ENCODE assay signal across 8 cellular contexts in genomic region chr5:73451218-73452130, GRCh38. TPM values are rescaled to one million over a fixed set of nuclear protein-coding genes. Genes with fewer than 3 reads are reported as not detected.
A peak's percentile ranks its signal among the peaks of the same experiment; 100 is the strongest.
DNase-seq lines count a peak whose midpoint lies in the region; ATAC-seq lines count a peak whose summit lies in the region.

No MANE protein-coding gene starts in this region.

- H3K18ac ChIP-seq in mesendoderm (ENCODE audit: low read length) = no peak overlapping the region

- H2BK5ac ChIP-seq in mesendoderm (ENCODE audit: low read length) = no peak overlapping the region

- no peak overlapping the region for H3K4me3 Mint-ChIP-seq in stimulated activated effector memory CD8-positive, alpha-beta T cell treated with anti-CD3 and anti-CD28 coated beads, Interleukin-12 subunit alpha, Interleukin-12 subunit beta, amount 100 ng/mL, for 72 hours

- H3K27me3 ChIP-seq in mesendoderm (ENCODE audit: insufficient read depth, low read length, poor library complexity) = peaks cover 38% of the 10 kb centered on the region

- no peaks in the 10 kb centered on the region for H3K9me3 Mint-ChIP-seq in stimulated activated effector memory CD8-positive, alpha-beta T cell treated with anti-CD3 and anti-CD28 coated beads, Interleukin-12 subunit alpha, Interleukin-12 subunit beta, amount 100 ng/mL, for 72 hours

- H3K4me3 ChIP-seq in mesendoderm (ENCODE audit: low read length) = no peak overlapping the region

- no peak overlapping the region for H2AK5ac ChIP-seq in mesendoderm (ENCODE audit: low read length)

- no peaks in the 10 kb centered on the region for H3K79me2 ChIP-seq in mesendoderm (ENCODE audit: control insufficient read depth, insufficient read depth, low read length)

- H2BK15ac ChIP-seq in mesendoderm (replicated peaks; ENCODE audit: low read depth) = no peak overlapping the region

- H3K36me3 ChIP-seq in mesendoderm (ENCODE audit: control insufficient read depth, insufficient read depth, low read length) = no peaks in the 10 kb centered on the region

- H3K9ac ChIP-seq in mesendoderm (ENCODE audit: low read length) = peak overlapping the region; percentile 34

- DNase-seq in EL (peak; percentile 70), KBM-7 (peak; percentile 60), dermis blood vessel endothelial cell (peak; percentile 75), mesendoderm (peak; percentile 45)
- peak; percentile 59 to 64 for DNase-seq in activated CD4-positive, alpha-beta T cell treated with anti-CD3 and anti-CD28 coated beads for 4 hours
- DNase-seq in stimulated activated effector memory CD8-positive, alpha-beta T cell treated with anti-CD3 and anti-CD28 coated beads, Interleukin-12 subunit alpha, Interleukin-12 subunit beta, amount 100 ng/mL, for 72 hours (ENCODE audit: low spot score in 2 of 2) = peak; percentile 76 to 84

- H3K56ac ChIP-seq in mesendoderm (ENCODE audit: low read length) = peak overlapping the region; percentile 44

- no peak overlapping the region for H4K5ac ChIP-seq in mesendoderm (ENCODE audit: low read length)

- H3K23ac ChIP-seq in mesendoderm (ENCODE audit: low read length) = peak overlapping the region; percentile 66

- no peak overlapping the region for H2BK120ac ChIP-seq in mesendoderm (ENCODE audit: low read depth, low read length)

- no peaks in the 10 kb centered on the region for H3K79me1 ChIP-seq in mesendoderm (ENCODE audit: low read length)

- peak overlapping the region; percentile 46 for H3K4me2 ChIP-seq in mesendoderm (ENCODE audit: low read length)

- H3K4ac ChIP-seq in mesendoderm (ENCODE audit: low read depth, low read length) = no peak overlapping the region

- peaks cover 8% of the 10 kb centered on the region for H3K4me1 Mint-ChIP-seq in stimulated activated effector memory CD8-positive, alpha-beta T cell treated with anti-CD3 and anti-CD28 coated beads, Interleukin-12 subunit alpha, Interleukin-12 subunit beta, amount 100 ng/mL, for 72 hours

- in situ Hi-C loops in KBM-7 (cut with MboI; ENCODE audit: low pct_unique_long_range_greater_than_20kb, low sequenced_read_pairs) = no loop called here

- H3K36me3 Mint-ChIP-seq in stimulated activated effector memory CD8-positive, alpha-beta T cell treated with anti-CD3 and anti-CD28 coated beads, Interleukin-12 subunit alpha, Interleukin-12 subunit beta, amount 100 ng/mL, for 72 hours = peaks cover 10% of the 10 kb centered on the region

- no peak overlapping the region for H3K27ac Mint-ChIP-seq in stimulated activated effector memory CD8-positive, alpha-beta T cell treated with anti-CD3 and anti-CD28 coated beads, Interleukin-12 subunit alpha, Interleukin-12 subunit beta, amount 100 ng/mL, for 72 hours

- ATAC-seq in stimulated activated effector memory CD8-positive, alpha-beta T cell treated with anti-CD3 and anti-CD28 coated beads, Interleukin-12 subunit alpha, Interleukin-12 subunit beta, amount 100 ng/mL, for 72 hours = peak; percentile 55
- ATAC-seq in GM18511 (IDR thresholded peaks at IDR 0.05; ENCODE audit: unreplicated experiment) = no peak
- no peak for ATAC-seq in HG02938 (IDR thresholded peaks at IDR 0.05; ENCODE audit: unreplicated experiment)

- H4K8ac ChIP-seq in mesendoderm (ENCODE audit: low read depth, low read length) = no peak overlapping the region

- WGBS in mesendoderm (ENCODE audit: extremely low coverage, insufficient coverage, low lambda C conversion rate) = no CpG with 5 or more reads among the region's 70 CpGs

- no peaks in the 10 kb centered on the region for H3K4me1 ChIP-seq in mesendoderm (ENCODE audit: control insufficient read depth, low read depth, low read length)

- no peak overlapping the region for H3K27ac ChIP-seq in mesendoderm (ENCODE audit: low read depth, low read length)

RNA-seq across cellular contexts. Expression of gene FOXD1, which starts 2.9 kb away (rescaled TPM):
- 0.05 and 0.17 TPM in 2 replicates for total RNA-seq in dermis blood vessel endothelial cell
- 0.25 TPM for polyA plus RNA-seq in mesendoderm (2013, experiment 1 of 2)
- polyA plus RNA-seq in mesendoderm (2013, experiment 2 of 2) = 0.21 TPM

RNA-seq across cellular contexts. Expression of gene BTF3, which starts 46.8 kb away (rescaled TPM):
- total RNA-seq in dermis blood vessel endothelial cell = 250 and 286 TPM in 2 replicates
- 1,570 TPM for polyA plus RNA-seq in mesendoderm (2013, experiment 1 of 2)
- 1,558 TPM for polyA plus RNA-seq in mesendoderm (2013, experiment 2 of 2)
